In genomic region chr12:30415777-30416176, GRCh38 we compare ENCODE assay signal across 26 cellular contexts.
"Had no signal": no experiment of that assay in that cellular context is flagged by ENCODE, and none has a peak within 500 bp of the region (broad histone marks: within the 10 kb centered on the region; RNA-seq: fewer than 3 reads in every experiment).

No MANE protein-coding gene starts in this region.

- H3K4me1 ChIP-seq: esophagus squamous epithelium, neural progenitor cell, prostate gland, right atrium auricular region, sigmoid colon, stomach, testis, tibial artery had no signal

- H3K4me2 ChIP-seq: neural progenitor cell had no signal

- H3K9me3 ChIP-seq: esophagus squamous epithelium, prostate gland, right atrium auricular region, sigmoid colon, stomach, testis, tibial artery had no signal

- ATAC-seq: left lobe of liver; naive thymus-derived CD4-positive, alpha-beta T cell; stimulated activated effector memory CD8-positive, alpha-beta T cell treated with anti-CD3 and anti-CD28 coated beads, Interleukin-12 subunit alpha, Interleukin-12 subunit beta, amount 100 ng/mL, for 72 hours had no signal

- FAIRE-seq: endothelial cell of umbilical vein, frontal cortex had no signal

- H3K9ac ChIP-seq: neural progenitor cell had no signal

- H3K36me3 ChIP-seq: esophagus squamous epithelium, neural progenitor cell, prostate gland, right atrium auricular region, sigmoid colon, stomach, tibial artery had no signal

- H3K4me3 ChIP-seq: coronary artery, esophagus squamous epithelium, lung, neural progenitor cell, prostate gland, right atrium auricular region, sigmoid colon, stomach, testis, tibial artery had no signal

- H2AFZ ChIP-seq: neural progenitor cell had no signal

- DNase-seq: dermis blood vessel endothelial cell; effector memory CD4-positive, alpha-beta T cell; erythroblast; esophagus squamous epithelium; hypothalamus; immature natural killer cell; islet precursor cell; mesendoderm; midbrain; naive thymus-derived CD4-positive, alpha-beta T cell; sigmoid colon; stimulated activated CD4-positive, alpha-beta T cell treated with anti-CD3 and anti-CD28 coated beads, Interleukin-2, amount 100 ng/mL, for 24 hours; stimulated activated CD4-positive, alpha-beta T cell treated with anti-CD3 and anti-CD28 coated beads, Interleukin-4, amount 100 ng/mL, for 24 hours; stimulated activated naive CD4-positive, alpha-beta T cell treated with Interleukin-2 at 50 U/mL for 16 hours; stomach; testis; tibial artery had no signal

- H3K27me3 ChIP-seq: esophagus squamous epithelium, neural progenitor cell, right atrium auricular region, sigmoid colon, stomach, testis, tibial artery had no signal

- H3K27ac ChIP-seq: coronary artery, esophagus squamous epithelium, neural progenitor cell, prostate gland, right atrium auricular region, sigmoid colon, stomach, testis, tibial artery had no signal
